24 cellular contexts compared by ENCODE assay signal in the genomic region with DNA sequence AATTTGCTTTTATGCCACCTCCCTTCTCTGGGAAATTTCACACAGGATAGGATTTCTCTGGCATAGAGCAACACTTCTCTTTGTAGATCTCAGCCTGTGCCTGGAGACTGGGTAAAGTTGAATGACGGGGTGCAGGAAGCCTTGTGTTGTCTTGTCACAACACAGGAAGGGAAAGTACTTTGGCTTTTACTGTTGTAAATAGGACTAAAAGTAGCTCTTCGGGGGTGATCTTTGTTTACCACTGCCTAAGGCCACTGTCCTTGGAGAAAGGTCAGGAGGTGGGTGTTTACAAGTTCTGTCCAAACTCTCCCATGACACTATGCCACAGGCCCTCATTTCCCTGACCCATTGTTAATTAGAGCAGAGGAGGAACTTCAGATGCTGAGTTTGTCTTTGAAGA.
DNase-seq lines count a peak whose midpoint lies in the region; ATAC-seq lines count a peak whose summit lies in the region.
"Had no signal": no experiment of that assay in that cellular context is flagged by ENCODE, and none has a peak within 500 bp of the region (broad histone marks: within the 10 kb centered on the region; RNA-seq: fewer than 3 reads in every experiment).

No MANE protein-coding gene starts in this region.

- no peak overlapping the region for H3K4me3 ChIP-seq in mesodermal cell (ENCODE audit: extremely low read depth, insufficient read depth, low read length, poor library complexity, severe bottlenecking)
- H3K4me3 ChIP-seq in skeletal muscle tissue (ENCODE audit: low read length in 3 of 3), result no peak overlapping the region
- H3K4me3 ChIP-seq: GM12878, MG63, SJCRH30 had no signal

- H3K9me3 ChIP-seq in mesodermal cell (ENCODE audit: control insufficient read depth, low read length) (no peaks in the 10 kb centered on the region), skeletal muscle tissue (ENCODE audit: control insufficient read depth in 3 of 3, low read length in 3 of 3) (no peaks in the 10 kb centered on the region)
- H3K9me3 ChIP-seq: BE2C, Caco-2, MG63, SJCRH30 had no signal

- DNase-seq in ELF-1 (ENCODE audit: low read depth, low spot score) (peak; percentile 78), caudate nucleus (lab: John Stamatoyannopoulos, UW) (no peak)
- DNase-seq in stimulated activated CD4-positive, alpha-beta T cell treated with anti-CD3 and anti-CD28 coated beads, Interleukin-1b, Interleukin-23, amount 100 ng/mL, for 48 hours, result no peak
- no peak for DNase-seq in effector CD8-positive, alpha-beta T cell (lab: John Stamatoyannopoulos, UW)
- DNase-seq: 8988T; BE2C; Caco-2; CD4-positive, alpha-beta T cell; GF-D8; H9; Kasumi-1; MG63; NCI-H1048; NCI-H1436; NCI-H2029; NCI-H345; NCI-H524 treated with DMSO at 0.1 percent for 48 hours had no signal

- no peaks in the 10 kb centered on the region for H3K27me3 ChIP-seq in skeletal muscle tissue (ENCODE audit: control insufficient read depth in 3 of 3, insufficient read depth in 3 of 3, low read length in 3 of 3)
- H3K27me3 ChIP-seq: BE2C, MG63, SJCRH30 had no signal

- no peak for ATAC-seq in GM21529 (IDR thresholded peaks at IDR 0.05; ENCODE audit: unreplicated experiment)
- ATAC-seq in GM21528 (IDR thresholded peaks at IDR 0.05; ENCODE audit: low FRiP score, unreplicated experiment), result no peak
- ATAC-seq: GM12878, Panc1 had no signal

- peak overlapping the region; percentile 6 for H3K27ac ChIP-seq in caudate nucleus (ENCODE audit: low read depth, low read length)
- H3K27ac ChIP-seq in mesodermal cell (ENCODE audit: low read depth, low read length, severe bottlenecking), result peak overlapping the region; percentile 3
- peak overlapping the region; percentile 4 for H3K27ac ChIP-seq in skeletal muscle tissue (ENCODE audit: low read depth, low read length)
- H3K27ac ChIP-seq: SJCRH30 had no signal

- H3K36me3 ChIP-seq in mesodermal cell (ENCODE audit: control insufficient read depth, insufficient read depth, low read length) (no peaks in the 10 kb centered on the region), skeletal muscle tissue (ENCODE audit: control insufficient read depth in 3 of 3, insufficient read depth in 3 of 3, low read length in 3 of 3) (no peaks in the 10 kb centered on the region)
- H3K36me3 ChIP-seq: BE2C, MG63, SJCRH30 had no signal

- WGBS in mesodermal cell (ENCODE audit: insufficient coverage in 2 of 2), 2 experiments, result 75 to 83% methylated on average over 1 to 2 of the region's 2 CpGs

- peaks cover 21% of the 10 kb centered on the region for H3K4me1 ChIP-seq in mesodermal cell (ENCODE audit: control insufficient read depth, insufficient read depth, low read length, poor library complexity, severe bottlenecking)
- H3K4me1 ChIP-seq in skeletal muscle tissue (ENCODE audit: control insufficient read depth in 3 of 3, insufficient read depth in 3 of 3, low read length in 3 of 3), result peaks cover 30 to 55% (median 40%) of the 10 kb centered on the region in 3 donors
- H3K4me1 ChIP-seq: BE2C had no signal

- H3K9ac ChIP-seq in skeletal muscle tissue (ENCODE audit: low read depth in 1 of 3, low read length in 3 of 3), result no peak overlapping the region
